In genomic region chr18:13070460-13070859, GRCh38 we compare ENCODE assay signal across 19 cellular contexts.
DNase-seq lines count a peak whose midpoint lies in the region; ATAC-seq, FAIRE-seq and TF ChIP-seq lines count a peak whose summit lies in the region.
"Had no signal": no experiment of that assay in that cellular context is flagged by ENCODE, and none has a peak within 500 bp of the region (broad histone marks: within the 10 kb centered on the region; RNA-seq: fewer than 3 reads in every experiment).

No MANE protein-coding gene starts in this region.

- peak overlapping the region; percentile 18 for H3K4me3 Mint-ChIP-seq in astrocyte (ENCODE audit: unreplicated experiment)
- no peak overlapping the region for H3K4me3 Mint-ChIP-seq in nephron progenitor cell
- H3K4me3 Mint-ChIP-seq: activated CD4-positive, alpha-beta T cell treated with anti-CD3 and anti-CD28 coated beads, Interleukin-2, amount 10 ng/mL, durations not matched to agents 7 days and 5 days had no signal

- H3K4me2 ChIP-seq in astrocyte (ENCODE audit: low read length): no peak overlapping the region

- H3K27me3 Mint-ChIP-seq in astrocyte (ENCODE audit: low read depth, unreplicated experiment): no peaks in the 10 kb centered on the region
- no peaks in the 10 kb centered on the region for H3K27me3 Mint-ChIP-seq in nephron progenitor cell (ENCODE audit: low read depth, poor library complexity)
- H3K27me3 Mint-ChIP-seq: activated CD4-positive, alpha-beta T cell treated with anti-CD3 and anti-CD28 coated beads, Interleukin-2, amount 10 ng/mL, durations not matched to agents 7 days and 5 days had no signal

- H3K9me3 Mint-ChIP-seq in astrocyte (ENCODE audit: unreplicated experiment) (no peaks in the 10 kb centered on the region), nephron progenitor cell (no peaks in the 10 kb centered on the region)
- H3K9me3 Mint-ChIP-seq: activated CD4-positive, alpha-beta T cell treated with anti-CD3 and anti-CD28 coated beads, Interleukin-2, amount 10 ng/mL, durations not matched to agents 7 days and 5 days had no signal

- H3K36me3 ChIP-seq in astrocyte (ENCODE audit: insufficient read depth, low read length) (peaks cover 50% of the 10 kb centered on the region), heart right ventricle (peaks cover 0 to 98% (median 49%) of the 10 kb centered on the region in 9 donors)

- FAIRE-seq in astrocyte (lab: Jason Lieb, UNC): no peak
- FAIRE-seq: bronchial epithelial cell, D721Med had no signal

- peaks cover 5% of the 10 kb centered on the region for H3K79me2 ChIP-seq in astrocyte (ENCODE audit: insufficient read depth, low read length)

- TF ChIP-seq CTCF in astrocyte (IDR thresholded peaks at IDR 0.05; ENCODE audit: insufficient read depth, low read depth, low read length) (no peak), heart right ventricle (IDR thresholded peaks at IDR 0.05) (no peak), nephron progenitor cell (IDR thresholded peaks at IDR 0.05) (no peak)

- H3K27ac ChIP-seq in astrocyte (ENCODE audit: low read depth, low read length) (no peak overlapping the region), heart right ventricle (peak overlapping the region in 5 of 10 donors; percentile 8 to 63 (median 46))
- H3K27ac ChIP-seq: spleen had no signal

- DNase-seq in HuH-7.5 (ENCODE audit: low spot score): peak; percentile 37
- DNase-seq in astrocyte (ENCODE audit: low read depth): no peak
- DNase-seq in heart right ventricle: peak in 1 of 2 donors; percentile 9
- no peak for DNase-seq in nephron progenitor cell
- DNase-seq in CD1c-positive myeloid dendritic cell (ENCODE audit: extremely low spot score): no peak
- DNase-seq in central memory CD4-positive, alpha-beta T cell: no peak
- no peak for DNase-seq in left colon
- DNase-seq in GOT3 (lab: John Stamatoyannopoulos, UW): no peak
- DNase-seq: activated CD4-positive, alpha-beta T cell treated with anti-CD3 and anti-CD28 coated beads, Interleukin-2, amount 10 ng/mL, durations not matched to agents 7 days and 5 days; activated CD8-positive, alpha-beta memory T cell treated with anti-CD3 and anti-CD28 coated beads, Interleukin-2, amount 50 U/mL, for 48 hours; activated effector memory CD4-positive, alpha-beta T cell treated with Interleukin-2 at 50 U/mL for 16 hours; NCI-H146; NCI-H526 treated with DMSO at 0.1 percent for 48 hours; spleen; stimulated activated CD4-positive, alpha-beta T cell treated with anti-CD3 and anti-CD28 coated beads, Interleukin-4, amount 100 ng/mL, for 4 hours; SW 1271 had no signal

- intact Hi-C loops in heart right ventricle (cut with DNase I) (no loop called here), left colon (cut with DNase I, micrococcal nuclease) (no loop called here)

- no peaks in the 10 kb centered on the region for H3K9me3 ChIP-seq in astrocyte (ENCODE audit: insufficient read depth, low read depth, low read length)
- H3K9me3 ChIP-seq in heart right ventricle: no peaks in the 10 kb centered on the region
- H3K9me3 ChIP-seq: spleen had no signal

- H3K4me3 ChIP-seq in astrocyte (ENCODE audit: insufficient read depth, low read depth, low read length) (no peak overlapping the region), heart right ventricle (no peak overlapping the region)
- H3K4me3 ChIP-seq: spleen had no signal

- H3K27me3 ChIP-seq in astrocyte (ENCODE audit: insufficient read depth, low read length): no peaks in the 10 kb centered on the region
- H3K27me3 ChIP-seq in heart right ventricle: no peaks in the 10 kb centered on the region
- H3K27me3 ChIP-seq: spleen had no signal

- H3K4me1 Mint-ChIP-seq in astrocyte (ENCODE audit: low read depth, unreplicated experiment): peaks cover 14% of the 10 kb centered on the region
- no peaks in the 10 kb centered on the region for H3K4me1 Mint-ChIP-seq in nephron progenitor cell

- peak; percentile 46 to 97 (median 90) for ATAC-seq in heart right ventricle
- ATAC-seq in left colon: no peak
- ATAC-seq: HCT116 had no signal

- H3K27ac Mint-ChIP-seq in astrocyte (ENCODE audit: unreplicated experiment) (no peak overlapping the region), nephron progenitor cell (peak overlapping the region; percentile 74)

- WGBS in heart right ventricle, 2 donors: 59 to 64% methylated on average over 5 of the region's 5 CpGs

- no peak overlapping the region for H2AFZ ChIP-seq in astrocyte (ENCODE audit: low read depth, low read length)

- H3K4me1 ChIP-seq in astrocyte (ENCODE audit: insufficient read depth, low read length): no peaks in the 10 kb centered on the region
- peaks cover 0 to 8% (median 0%) of the 10 kb centered on the region in 9 donors for H3K4me1 ChIP-seq in heart right ventricle

- no peaks in the 10 kb centered on the region for H4K20me1 ChIP-seq in astrocyte (ENCODE audit: insufficient read depth, low read length)

- H3K36me3 Mint-ChIP-seq in astrocyte (ENCODE audit: low read depth, unreplicated experiment): peaks cover 17% of the 10 kb centered on the region
- H3K36me3 Mint-ChIP-seq in nephron progenitor cell (ENCODE audit: low read depth): peaks cover 77% of the 10 kb centered on the region

- H3K9ac ChIP-seq in astrocyte (ENCODE audit: low read length): no peak overlapping the region
